Comparison of ENCODE assay signal across 38 cellular contexts in genomic region chr4:108395786-108396185, GRCh38.
"Had no signal": no experiment of that assay in that cellular context is flagged by ENCODE, and none has a peak within 500 bp of the region (broad histone marks: within the 10 kb centered on the region; RNA-seq: fewer than 3 reads in every experiment).

No MANE protein-coding gene starts in this region.

- H3K4me3 Mint-ChIP-seq: activated naive CD4-positive, alpha-beta T cell treated with anti-CD3 and anti-CD28 coated beads for 36 hours; activated naive CD4-positive, alpha-beta T cell treated with anti-CD3 and anti-CD28 coated beads, Interleukin-2, amount 10 ng/mL, durations not matched to agents 7 days and 5 days; activated naive CD4-positive, alpha-beta T cell treated with anti-CD3 and anti-CD28 coated beads, Interleukin-2, amount 50 U/mL, for 24 hours; activated naive CD8-positive, alpha-beta T cell; activated naive CD8-positive, alpha-beta T cell treated with anti-CD3 and anti-CD28 coated beads for 36 hours; activated naive CD8-positive, alpha-beta T cell treated with anti-CD3 and anti-CD28 coated beads, Interleukin-2, amount 10 ng/mL, durations not matched to agents 7 days and 5 days; activated naive CD8-positive, alpha-beta T cell treated with anti-CD3 and anti-CD28 coated beads, Interleukin-2, amount 50 U/mL, for 24 hours; activated T-cell treated with anti-CD3 and anti-CD28 coated beads, Interleukin-2, amount 50 U/mL, for 24 hours; activated T-cell treated with anti-CD3 and anti-CD28 coated beads, Interleukin-2, amount 50 U/mL, for 4 hours; activated T-cell treated with anti-CD3 and anti-CD28 coated beads, Interleukin-2, amount 50 U/mL, for 72 hours; activated T-helper 1 cell treated with anti-CD3 and anti-CD28 coated beads, Interleukin-12 subunit alpha, Interleukin-12 subunit beta, Interleukin-2, Interleukin-4 antibody, amounts not matched to agents 30 ng/mL and 10 ng/mL and 1 ng/mL, durations not matched to agents 14 hours and 24 hours and 36 hours; activated T-helper 17 cell treated with anti-CD3 and anti-CD28 coated beads, Interleukin-2, amount 50 U/mL, for 72 hours; brain; central memory CD8-positive, alpha-beta T cell had no signal

- H3K27me3 Mint-ChIP-seq: activated naive CD4-positive, alpha-beta T cell treated with anti-CD3 and anti-CD28 coated beads, Interleukin-2, amount 10 ng/mL, durations not matched to agents 7 days and 5 days; activated naive CD4-positive, alpha-beta T cell treated with anti-CD3 and anti-CD28 coated beads, Interleukin-2, amount 50 U/mL, for 24 hours; activated naive CD8-positive, alpha-beta T cell; activated naive CD8-positive, alpha-beta T cell treated with anti-CD3 and anti-CD28 coated beads for 36 hours; activated naive CD8-positive, alpha-beta T cell treated with anti-CD3 and anti-CD28 coated beads, Interleukin-2, amount 50 U/mL, for 24 hours; activated T-cell treated with anti-CD3 and anti-CD28 coated beads, Interleukin-2, amount 50 U/mL, for 24 hours; activated T-helper 17 cell treated with anti-CD3 and anti-CD28 coated beads, Interleukin-2, amount 50 U/mL, for 72 hours; central memory CD8-positive, alpha-beta T cell had no signal

- H3K9me3 Mint-ChIP-seq: activated naive CD4-positive, alpha-beta T cell treated with anti-CD3 and anti-CD28 coated beads for 36 hours; activated naive CD4-positive, alpha-beta T cell treated with anti-CD3 and anti-CD28 coated beads, Interleukin-2, amount 10 ng/mL, durations not matched to agents 7 days and 5 days; activated naive CD4-positive, alpha-beta T cell treated with anti-CD3 and anti-CD28 coated beads, Interleukin-2, amount 50 U/mL, for 24 hours; activated naive CD4-positive, alpha-beta T cell treated with anti-CD3 and anti-CD28 coated beads, Interleukin-2, amount 50 U/mL, for 72 hours; activated naive CD8-positive, alpha-beta T cell treated with anti-CD3 and anti-CD28 coated beads for 36 hours; activated naive CD8-positive, alpha-beta T cell treated with anti-CD3 and anti-CD28 coated beads, Interleukin-2, amount 10 ng/mL, durations not matched to agents 7 days and 5 days; activated naive CD8-positive, alpha-beta T cell treated with anti-CD3 and anti-CD28 coated beads, Interleukin-2, amount 50 U/mL, for 24 hours; activated T-cell treated with anti-CD3 and anti-CD28 coated beads, Interleukin-2, amount 50 U/mL, for 24 hours; activated T-cell treated with anti-CD3 and anti-CD28 coated beads, Interleukin-2, amount 50 U/mL, for 4 hours; activated T-cell treated with anti-CD3 and anti-CD28 coated beads, Interleukin-2, amount 50 U/mL, for 72 hours; activated T-helper 1 cell treated with anti-CD3 and anti-CD28 coated beads, Interleukin-12 subunit alpha, Interleukin-12 subunit beta, Interleukin-2, Interleukin-4 antibody, amounts not matched to agents 30 ng/mL and 10 ng/mL and 1 ng/mL, durations not matched to agents 14 hours and 24 hours and 36 hours; activated T-helper 17 cell treated with anti-CD3 and anti-CD28 coated beads, Interleukin-2, amount 50 U/mL, for 72 hours; activated T-helper 2 cell treated with anti-CD3 and anti-CD28 coated beads, Interferon-gamma antibody, Interleukin-2, Interleukin-4, amounts not matched to agents 10 μg/mL and 5 μg/mL and 100 μg/mL, durations not matched to agents 14 hours and 24 hours and 36 hours; central memory CD8-positive, alpha-beta T cell had no signal

- H3K27me3 ChIP-seq: adrenal gland, ascending aorta, body of pancreas, brain microvascular endothelial cell, breast epithelium, cardiac muscle cell had no signal

- H3K9me3 ChIP-seq: adrenal gland, ascending aorta, body of pancreas, breast epithelium had no signal

- H3K4me1 Mint-ChIP-seq: activated naive CD8-positive, alpha-beta T cell treated with anti-CD3 and anti-CD28 coated beads for 36 hours; activated naive CD8-positive, alpha-beta T cell treated with anti-CD3 and anti-CD28 coated beads, Interleukin-2, amount 50 U/mL, for 24 hours; brain; central memory CD8-positive, alpha-beta T cell had no signal

- H3K4me3 ChIP-seq: adrenal gland, ascending aorta, body of pancreas, breast epithelium, cardiac muscle cell had no signal

- DNase-seq: activated effector memory CD4-positive, alpha-beta T cell treated with anti-CD3 and anti-CD28 coated beads, Interleukin-2, amount 50 U/mL, for 16 hours; activated effector memory CD4-positive, alpha-beta T cell treated with Interleukin-2 at 50 U/mL for 16 hours; activated gamma-delta T cell; activated gamma-delta T cell treated with Interleukin-2 at 50 U/mL for 16 hours; activated naive CD4-positive, alpha-beta T cell; activated naive CD4-positive, alpha-beta T cell treated with anti-CD3 and anti-CD28 coated beads for 36 hours; activated naive CD4-positive, alpha-beta T cell treated with anti-CD3 and anti-CD28 coated beads, Interleukin-2, amount 10 ng/mL, durations not matched to agents 7 days and 5 days; activated naive CD4-positive, alpha-beta T cell treated with anti-CD3 and anti-CD28 coated beads, Interleukin-2, amount 50 U/mL, for 16 hours; activated naive CD4-positive, alpha-beta T cell treated with Interleukin-2 at 50 U/mL for 16 hours; activated naive CD8-positive, alpha-beta T cell treated with anti-CD3 and anti-CD28 coated beads for 36 hours; activated naive CD8-positive, alpha-beta T cell treated with anti-CD3 and anti-CD28 coated beads, Interleukin-2, amount 10 ng/mL, durations not matched to agents 7 days and 5 days; activated naive CD8-positive, alpha-beta T cell treated with anti-CD3 and anti-CD28 coated beads, Interleukin-2, amount 50 U/mL, for 24 hours; activated T-cell treated with anti-CD3 and anti-CD28 coated beads, Interleukin-2, amount 50 U/mL, for 1 hour; activated T-cell treated with anti-CD3 and anti-CD28 coated beads, Interleukin-2, amount 50 U/mL, for 24 hours; activated T-cell treated with anti-CD3 and anti-CD28 coated beads, Interleukin-2, amount 50 U/mL, for 4 hours; activated T-cell treated with anti-CD3 and anti-CD28 coated beads, Interleukin-2, amount 50 U/mL, for 48 hours; activated T-cell treated with anti-CD3 and anti-CD28 coated beads, Interleukin-2, amount 50 U/mL, for 72 hours; adrenal gland; amniotic stem cell; amygdala; anterior cingulate cortex; aorta; body of pancreas; brain microvascular endothelial cell; caudate nucleus; central memory CD4-positive, alpha-beta T cell; cerebellar nuclear complex had no signal

- H3K27ac ChIP-seq: adrenal gland, ascending aorta, body of pancreas, brain microvascular endothelial cell, breast epithelium, cardiac muscle cell had no signal

- H3K36me3 Mint-ChIP-seq: activated naive CD4-positive, alpha-beta T cell treated with anti-CD3 and anti-CD28 coated beads, Interleukin-2, amount 10 ng/mL, durations not matched to agents 7 days and 5 days; activated naive CD4-positive, alpha-beta T cell treated with anti-CD3 and anti-CD28 coated beads, Interleukin-2, amount 50 U/mL, for 24 hours; activated naive CD4-positive, alpha-beta T cell treated with anti-CD3 and anti-CD28 coated beads, Interleukin-2, amount 50 U/mL, for 72 hours; activated naive CD8-positive, alpha-beta T cell; activated naive CD8-positive, alpha-beta T cell treated with anti-CD3 and anti-CD28 coated beads for 36 hours; brain had no signal

- H3K4me1 ChIP-seq: adrenal gland, ascending aorta, body of pancreas, breast epithelium had no signal

- ATAC-seq: activated naive CD4-positive, alpha-beta T cell treated with anti-CD3 and anti-CD28 coated beads, Interleukin-2, amount 50 U/mL, for 72 hours; activated naive CD8-positive, alpha-beta T cell treated with anti-CD3 and anti-CD28 coated beads, Interleukin-2, amount 50 U/mL, for 24 hours; activated T-cell treated with anti-CD3 and anti-CD28 coated beads, Interleukin-2, amount 50 U/mL, for 4 hours; activated T-cell treated with anti-CD3 and anti-CD28 coated beads, Interleukin-2, amount 50 U/mL, for 72 hours; activated T-helper 17 cell treated with anti-CD3 and anti-CD28 coated beads, Interleukin-2, amount 50 U/mL, for 72 hours; body of pancreas had no signal

- H3K36me3 ChIP-seq: adrenal gland, ascending aorta, brain microvascular endothelial cell, breast epithelium, cardiac muscle cell had no signal

- H3K27ac Mint-ChIP-seq: activated naive CD4-positive, alpha-beta T cell treated with anti-CD3 and anti-CD28 coated beads for 36 hours; activated naive CD4-positive, alpha-beta T cell treated with anti-CD3 and anti-CD28 coated beads, Interleukin-2, amount 10 ng/mL, durations not matched to agents 7 days and 5 days; activated naive CD4-positive, alpha-beta T cell treated with anti-CD3 and anti-CD28 coated beads, Interleukin-2, amount 50 U/mL, for 24 hours; activated naive CD4-positive, alpha-beta T cell treated with anti-CD3 and anti-CD28 coated beads, Interleukin-2, amount 50 U/mL, for 72 hours; activated naive CD8-positive, alpha-beta T cell; activated naive CD8-positive, alpha-beta T cell treated with anti-CD3 and anti-CD28 coated beads for 36 hours; activated naive CD8-positive, alpha-beta T cell treated with anti-CD3 and anti-CD28 coated beads, Interleukin-2, amount 10 ng/mL, durations not matched to agents 7 days and 5 days; activated naive CD8-positive, alpha-beta T cell treated with anti-CD3 and anti-CD28 coated beads, Interleukin-2, amount 50 U/mL, for 24 hours; activated T-cell treated with anti-CD3 and anti-CD28 coated beads, Interleukin-2, amount 50 U/mL, for 24 hours; activated T-cell treated with anti-CD3 and anti-CD28 coated beads, Interleukin-2, amount 50 U/mL, for 72 hours; activated T-helper 1 cell treated with anti-CD3 and anti-CD28 coated beads, Interleukin-12 subunit alpha, Interleukin-12 subunit beta, Interleukin-2, Interleukin-4 antibody, amounts not matched to agents 30 ng/mL and 10 ng/mL and 1 ng/mL, durations not matched to agents 14 hours and 24 hours and 36 hours; activated T-helper 17 cell treated with anti-CD3 and anti-CD28 coated beads, Interleukin-2, amount 50 U/mL, for 72 hours; activated T-helper 2 cell treated with anti-CD3 and anti-CD28 coated beads, Interferon-gamma antibody, Interleukin-2, Interleukin-4, amounts not matched to agents 10 μg/mL and 5 μg/mL and 100 μg/mL, durations not matched to agents 14 hours and 24 hours and 36 hours; brain had no signal
